In the genomic region with DNA sequence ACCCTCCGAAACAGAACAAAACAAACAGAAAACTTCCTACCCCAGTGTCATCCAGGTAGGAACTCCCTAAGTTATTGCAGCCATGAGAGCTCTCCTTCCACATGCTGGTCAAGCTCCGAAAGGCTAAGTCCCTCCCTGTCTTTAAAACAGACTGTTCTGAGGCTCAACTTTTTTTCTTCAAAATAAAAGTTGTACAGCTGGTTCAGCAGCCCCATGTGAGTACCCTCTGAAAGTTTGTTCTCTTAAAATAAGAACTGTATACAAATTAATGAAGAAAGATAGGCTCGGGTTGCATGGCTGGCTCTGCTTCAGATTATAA, we compare ENCODE assay signal across 14 cellular contexts. TPM values are rescaled to one million over a fixed set of nuclear protein-coding genes. Genes with fewer than 3 reads are reported as not detected.
A peak's percentile ranks its signal among the peaks of the same experiment; 100 is the strongest.
DNase-seq lines count a peak whose midpoint lies in the region; ATAC-seq and TF ChIP-seq lines count a peak whose summit lies in the region.
"Had no signal": no experiment of that assay in that cellular context is flagged by ENCODE, and none has a peak within 500 bp of the region (broad histone marks: within the 10 kb centered on the region; RNA-seq: fewer than 3 reads in every experiment).

TSS of gene PDE1A (minus strand) at position 122 of the 319 bp plus-strand sequence.

- H3K36me3 Mint-ChIP-seq in stimulated activated effector memory CD8-positive, alpha-beta T cell treated with anti-CD3 and anti-CD28 coated beads, Interleukin-12 subunit alpha, Interleukin-12 subunit beta, amount 100 ng/mL, for 72 hours: no peaks in the 10 kb centered on the region
- H3K36me3 Mint-ChIP-seq: IgD-negative memory B cell had no signal

- no peak within 1 kb of the TSS for H3K9ac ChIP-seq in MM.1S (ENCODE audit: low read length)

- WGBS in body of pancreas, 2 donors: 13 to 24% methylated on average over 3 of the region's 3 CpGs
- 48% methylated on average over 3 of the region's 3 CpGs for whole genome bisulfite sequencing in hepatocyte (ENCODE audit: low lambda C conversion rate, missing lambda C conversion rate)

- no peak within 1 kb of the TSS for H3K27ac Mint-ChIP-seq in stimulated activated effector memory CD8-positive, alpha-beta T cell treated with anti-CD3 and anti-CD28 coated beads, Interleukin-12 subunit alpha, Interleukin-12 subunit beta, amount 100 ng/mL, for 72 hours
- H3K27ac Mint-ChIP-seq: IgD-negative memory B cell had no signal

- no peak within 1 kb of the TSS for H2AFZ ChIP-seq in hepatocyte
- H2AFZ ChIP-seq in MM.1S (ENCODE audit: low read length): no peak within 1 kb of the TSS

- H3K4me3 Mint-ChIP-seq in stimulated activated effector memory CD8-positive, alpha-beta T cell treated with anti-CD3 and anti-CD28 coated beads, Interleukin-12 subunit alpha, Interleukin-12 subunit beta, amount 100 ng/mL, for 72 hours: no peak within 1 kb of the TSS
- H3K4me3 Mint-ChIP-seq: IgD-negative memory B cell had no signal

- H3K4me1 ChIP-seq in body of pancreas (peaks cover 6% of the 10 kb centered on the region), hepatocyte (ENCODE audit: insufficient read depth) (peaks cover 9% of the 10 kb centered on the region), MM.1S (ENCODE audit: low read length) (no peaks in the 10 kb centered on the region)

- no peak for TF ChIP-seq POLR2A in body of pancreas (IDR thresholded peaks at IDR 0.05)

- H4K20me1 ChIP-seq in hepatocyte (ENCODE audit: insufficient read depth, poor library complexity, severe bottlenecking) (no peaks in the 10 kb centered on the region), MM.1S (ENCODE audit: insufficient read depth, low read length) (no peaks in the 10 kb centered on the region)

- H3F3A ChIP-seq in MM.1S (ENCODE audit: insufficient read depth, low read length): no peaks in the 10 kb centered on the region

- POLR2A ChIA-PET in AG04450 (lab: Yijun Ruan, JAX): interaction anchor here (0.6 kb wide), 1 partner anchor 496 kb away, joined by 4 read pairs; no protein-coding TSS in a partner anchor

- intact Hi-C loops in body of pancreas (cut with DNase I): no loop called here

- peaks cover 3% of the 10 kb centered on the region for H3K9me3 Mint-ChIP-seq in stimulated activated effector memory CD8-positive, alpha-beta T cell treated with anti-CD3 and anti-CD28 coated beads, Interleukin-12 subunit alpha, Interleukin-12 subunit beta, amount 100 ng/mL, for 72 hours

- H3K36me3 ChIP-seq in body of pancreas (replicated peaks in 1 of 2; ENCODE audit: insufficient read depth in 1 of 2, low read depth in 2 of 2): no peaks in the 10 kb centered on the region
- no peaks in the 10 kb centered on the region for H3K36me3 ChIP-seq in hepatocyte (replicated peaks; ENCODE audit: insufficient read depth, low read depth)
- no peaks in the 10 kb centered on the region for H3K36me3 ChIP-seq in MM.1S (replicated peaks; ENCODE audit: insufficient read depth, low read length)

- DNase-seq in AG04450 (ENCODE audit: low read depth, low spot score) (no peak), body of pancreas (no peak), hepatocyte (ENCODE audit: low spot score) (no peak), renal cortical epithelial cell (ENCODE audit: low read depth) (no peak), iPS-NIHi11 (ENCODE audit: low spot score) (no peak), MM.1S (no peak)
- DNase-seq in stimulated activated effector memory CD8-positive, alpha-beta T cell treated with anti-CD3 and anti-CD28 coated beads, Interleukin-12 subunit alpha, Interleukin-12 subunit beta, amount 100 ng/mL, for 72 hours (ENCODE audit: low spot score in 2 of 2): no peak
- DNase-seq: activated CD4-positive, alpha-beta T cell treated with anti-CD3 and anti-CD28 coated beads, Interleukin-2, amount 50 U/mL, for 1 hour; activated naive CD4-positive, alpha-beta T cell treated with anti-CD3 and anti-CD28 coated beads, Interleukin-2, amount 50 U/mL, for 16 hours; NCI-H2227 treated with DMSO at 0.1 percent for 48 hours; stimulated activated CD4-positive, alpha-beta T cell treated with anti-CD3 and anti-CD28 coated beads, Interleukin-2, amount 100 ng/mL, for 24 hours; substantia nigra had no signal

- H3K27me3 ChIP-seq in AG04450 (ENCODE audit: control insufficient read depth, insufficient read depth, low read length): no peaks in the 10 kb centered on the region
- no peaks in the 10 kb centered on the region for H3K27me3 ChIP-seq in body of pancreas
- H3K27me3 ChIP-seq in hepatocyte: no peaks in the 10 kb centered on the region
- H3K27me3 ChIP-seq in MM.1S (replicated peaks; ENCODE audit: insufficient read depth, low read length): no peaks in the 10 kb centered on the region

- ATAC-seq in body of pancreas (peak; percentile 28), HG02571 (IDR thresholded peaks at IDR 0.05; ENCODE audit: unreplicated experiment) (no peak)
- no peak for ATAC-seq in stimulated activated effector memory CD8-positive, alpha-beta T cell treated with anti-CD3 and anti-CD28 coated beads, Interleukin-12 subunit alpha, Interleukin-12 subunit beta, amount 100 ng/mL, for 72 hours

- no peak within 1 kb of the TSS for H3K27ac ChIP-seq in AG04450 (ENCODE audit: low read depth, low read length)
- H3K27ac ChIP-seq in body of pancreas: peak within 1 kb of the TSS in 3 of 4 donors; percentile 28 to 66 (median 46)
- no peak within 1 kb of the TSS for H3K27ac ChIP-seq in hepatocyte
- no peak within 1 kb of the TSS for H3K27ac ChIP-seq in MM.1S (ENCODE audit: low read length)

- peak within 1 kb of the TSS; percentile 63 for H3K4me2 ChIP-seq in hepatocyte
- H3K4me2 ChIP-seq in MM.1S (ENCODE audit: low read depth, low read length): no peak within 1 kb of the TSS

- H3K9me3 ChIP-seq in AG04450 (ENCODE audit: control insufficient read depth, insufficient read depth, low read length): no peaks in the 10 kb centered on the region
- H3K9me3 ChIP-seq in body of pancreas: no peaks in the 10 kb centered on the region
- no peaks in the 10 kb centered on the region for H3K9me3 ChIP-seq in hepatocyte (ENCODE audit: low read depth)
- no peaks in the 10 kb centered on the region for H3K9me3 ChIP-seq in MM.1S (replicated peaks; ENCODE audit: insufficient read depth, low read length)

- no peaks in the 10 kb centered on the region for H3K4me1 Mint-ChIP-seq in stimulated activated effector memory CD8-positive, alpha-beta T cell treated with anti-CD3 and anti-CD28 coated beads, Interleukin-12 subunit alpha, Interleukin-12 subunit beta, amount 100 ng/mL, for 72 hours
- H3K4me1 Mint-ChIP-seq: IgD-negative memory B cell had no signal

- peak within 1 kb of the TSS; percentile 30 for H3K4me3 ChIP-seq in AG04450 (ENCODE audit: low read depth, low read length)
- no peak within 1 kb of the TSS for H3K4me3 ChIP-seq in body of pancreas
- H3K4me3 ChIP-seq in hepatocyte: no peak within 1 kb of the TSS
- H3K4me3 ChIP-seq in MM.1S (ENCODE audit: low read length): no peak within 1 kb of the TSS

- H3K9me2 ChIP-seq in hepatocyte (replicated peaks; ENCODE audit: insufficient read depth) (no peaks in the 10 kb centered on the region), MM.1S (replicated peaks; ENCODE audit: insufficient read depth, low read length) (no peaks in the 10 kb centered on the region)

- no peak for TF ChIP-seq CTCF in AG04450 (IDR thresholded peaks at IDR 0.05; ENCODE audit: low read depth, low read length)
- no peak for TF ChIP-seq CTCF in body of pancreas (IDR thresholded peaks at IDR 0.05)
- TF ChIP-seq CTCF in hepatocyte (IDR thresholded peaks at IDR 0.05; ENCODE audit: poor library complexity): no peak
- TF ChIP-seq CTCF in MM.1S (IDR thresholded peaks at IDR 0.05; ENCODE audit: low read length): no peak

- H3K79me2 ChIP-seq in hepatocyte: no peaks in the 10 kb centered on the region
- no peaks in the 10 kb centered on the region for H3K79me2 ChIP-seq in MM.1S (ENCODE audit: low read length)

- CTCF ChIA-PET in AG04450 (lab: Charles Lee): interaction anchor here (0.7 kb wide), 1 partner anchor 240 kb away, joined by 3 read pairs; no protein-coding TSS in a partner anchor

RNA-seq across cellular contexts. Expression of gene PDE1A, which starts in this region (rescaled TPM):
- polyA plus RNA-seq in AG04450 (2011; rRNA removed) (3.2 and 4.3 TPM in 2 replicates), hepatocyte (1.0 and 1.7 TPM in 2 replicates)
- 2.6 and 3.0 TPM in 2 replicates for polyA minus RNA-seq in AG04450 (2011; rRNA and poly(A)+ RNA removed)
- total RNA-seq in body of pancreas (1 to 10 TPM; 4.0 to 4.2 TPM), hepatocyte (4.7 TPM in 2 replicates), renal cortical epithelial cell (3.8 and 203 TPM in 2 replicates)
- polyA plus RNA-seq: IgD-negative memory B cell had no signal

Comparison
In these comparisons a context has a peak if more than half of its experiments do, and no peak if none do; other contexts are left out.
1. H3K27ac ChIP-seq: peak in body of pancreas (3 of 4); none in AG04450 (single experiment), hepatocyte (single experiment) and MM.1S (single experiment).